In the genomic region with DNA sequence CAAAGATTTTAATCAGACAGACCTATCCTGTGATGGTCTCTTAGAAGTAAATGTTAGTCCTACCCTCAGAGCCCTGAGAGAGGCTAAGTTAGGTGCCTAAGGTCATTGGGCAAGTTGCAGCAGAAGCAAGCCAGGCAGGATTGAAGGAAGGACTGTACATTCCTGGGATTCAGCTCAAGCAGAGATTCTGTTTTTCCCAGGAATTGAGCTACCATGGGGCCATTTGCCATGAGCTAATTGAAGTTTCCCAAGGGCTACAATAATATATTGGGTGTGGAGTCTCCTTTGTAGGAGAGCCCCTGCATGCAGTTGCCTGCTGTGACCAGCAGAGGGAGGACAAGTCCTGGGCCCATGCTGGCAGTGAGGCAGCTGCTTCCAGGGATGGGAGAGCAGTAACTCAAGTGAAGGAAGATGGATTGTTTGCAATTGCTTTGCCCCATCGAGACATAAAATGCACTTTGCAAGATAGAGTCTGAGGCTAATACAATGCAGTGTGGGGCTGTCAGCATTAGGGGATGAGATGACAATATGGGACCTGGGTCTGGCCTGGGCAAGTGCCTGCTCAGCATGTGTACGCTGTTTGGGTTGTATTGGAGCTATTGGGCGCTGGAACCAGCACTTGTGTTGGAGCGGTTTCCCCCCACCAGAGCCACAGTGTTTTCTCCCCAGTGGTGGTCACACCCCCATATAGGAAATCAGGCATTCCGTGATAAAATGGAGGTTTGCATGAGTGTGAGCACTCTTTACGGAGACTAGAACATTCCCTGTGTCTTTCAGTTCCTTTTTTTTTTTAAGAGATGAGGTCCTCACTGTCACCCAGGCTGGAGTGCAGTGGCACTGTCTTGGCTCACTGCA, we compare ENCODE assay signal across 8 cellular contexts. TPM values are rescaled to one million over a fixed set of nuclear protein-coding genes. Genes with fewer than 3 reads are reported as not detected.
DNase-seq lines count a peak whose midpoint lies in the region; FAIRE-seq and TF ChIP-seq lines count a peak whose summit lies in the region.

No MANE protein-coding gene starts in this region.

- POLR2A ChIA-PET in AG04450 (lab: Yijun Ruan, JAX): interaction anchor here (0.5 kb wide), 2 partner anchors 42 to 192 kb away, joined by 3 read pairs; no protein-coding TSS in a partner anchor

- H3K27me3 ChIP-seq in AG04450 (ENCODE audit: control insufficient read depth, insufficient read depth, low read length): no peaks in the 10 kb centered on the region
- H3K27me3 ChIP-seq in thyroid gland: no peaks in the 10 kb centered on the region

- DNase-seq in AG04450 (ENCODE audit: low read depth, low spot score) (peak; percentile 41), GM18507 (ENCODE audit: extremely low spot score, insufficient read length, low read depth) (peak; percentile 74), LNCaP clone FGC (ENCODE audit: low read depth) (peak; percentile 21), SHP77 (lab: John Stamatoyannopoulos, UW) (peak; percentile 54 to 56), foreskin melanocyte (peak; percentile 55), osteocyte (ENCODE audit: extremely low spot score, unreplicated experiment) (peak; percentile 91), thyroid gland (peak; percentile 71 to 75)
- DNase-seq in activated T-helper 9 cell treated with anti-CD3 and anti-CD28 coated beads, Interleukin-2, amount 50 U/mL, for 16 hours (ENCODE audit: low read depth): peak; percentile 54

- TF ChIP-seq CTCF in AG04450 (IDR thresholded peaks at IDR 0.05; ENCODE audit: low read depth, low read length) (peak; percentile 99), LNCaP clone FGC (IDR thresholded peaks at IDR 0.05; ENCODE audit: control insufficient read depth, extremely low read depth, insufficient read depth) (peak; percentile 99), osteocyte (IDR thresholded peaks at IDR 0.05) (peak; percentile 97), thyroid gland (IDR thresholded peaks at IDR 0.05) (peak; percentile 89 to 99 (median 96))

- peaks cover 2% of the 10 kb centered on the region for H3K4me1 Mint-ChIP-seq in osteocyte (ENCODE audit: unreplicated experiment)

- intact Hi-C loops in thyroid gland (cut with DNase I): loop anchor here (5.0 to 10.0 kb wide), 2 partner anchors 102 to 265 kb away; no protein-coding TSS in a partner anchor

- H3K9me3 Mint-ChIP-seq in osteocyte (ENCODE audit: unreplicated experiment): no peaks in the 10 kb centered on the region

- no peak overlapping the region for H3K4me3 Mint-ChIP-seq in osteocyte (ENCODE audit: unreplicated experiment)

- peaks cover 8% of the 10 kb centered on the region for H3K36me3 Mint-ChIP-seq in osteocyte (ENCODE audit: unreplicated experiment)

- H3K36me3 ChIP-seq in thyroid gland: no peaks in the 10 kb centered on the region

- H3K27ac ChIP-seq in AG04450 (ENCODE audit: low read depth, low read length) (no peak overlapping the region), thyroid gland (no peak overlapping the region)

- no peak for TF ChIP-seq POLR2A in thyroid gland (IDR thresholded peaks at IDR 0.05)

- no peak overlapping the region for H3K27ac Mint-ChIP-seq in osteocyte (ENCODE audit: unreplicated experiment)

- no peaks in the 10 kb centered on the region for H3K4me1 ChIP-seq in thyroid gland

- no peaks in the 10 kb centered on the region for H3K27me3 Mint-ChIP-seq in osteocyte (ENCODE audit: unreplicated experiment)

- H3K4me3 ChIP-seq in AG04450 (ENCODE audit: low read depth, low read length) (no peak overlapping the region), LNCaP clone FGC (ENCODE audit: low read depth, low read length) (no peak overlapping the region), thyroid gland (replicated peaks in 1 of 3) (no peak overlapping the region)

- CTCF ChIA-PET in AG04450 (lab: Charles Lee): interaction anchor here (0.5 to 3.7 kb wide), 36 partner anchors 8 to 510 kb away, joined by 3 to 82 read pairs (median 4); partner anchors contain the start of genes C20orf203 and SUN5

- H3K9me3 ChIP-seq in AG04450 (ENCODE audit: control insufficient read depth, insufficient read depth, low read length) (no peaks in the 10 kb centered on the region), thyroid gland (no peaks in the 10 kb centered on the region)

- 76 to 77% methylated on average over 6 of the region's 6 CpGs for WGBS in thyroid gland, 2 donors

- peak; percentile 77 for FAIRE-seq in GM18507 (lab: Jason Lieb, UNC)

RNA-seq across cellular contexts. Expression of gene DNMT3B, which starts 27.9 kb away (rescaled TPM):
- 1.8 and 1.9 TPM in 2 replicates for polyA plus RNA-seq in AG04450 (2011; rRNA removed)
- 2.5 and 2.9 TPM in 2 replicates for polyA minus RNA-seq in AG04450 (2011; rRNA and poly(A)+ RNA removed)
- total RNA-seq in osteocyte (2.9 TPM in 2 replicates), thyroid gland (1 to 10 TPM; 2.2 to 2.7 (median 2.3) TPM)

RNA-seq across cellular contexts. Expression of gene MAPRE1, which starts 29.6 kb away (rescaled TPM):
- polyA plus RNA-seq in AG04450 (2011; rRNA removed): 112 and 128 TPM in 2 replicates
- 75.8 and 83.0 TPM in 2 replicates for polyA minus RNA-seq in AG04450 (2011; rRNA and poly(A)+ RNA removed)
- 92.8 and 94.8 TPM in 2 replicates for total RNA-seq in osteocyte
- total RNA-seq in thyroid gland: 100 to 1,000 TPM in 3 of 4 donors, 10 to 100 TPM in 1; 98.9 to 143 (median 110) TPM

RNA-seq across cellular contexts. Expression of gene COMMD7, which starts 46.9 kb away (rescaled TPM):
- polyA plus RNA-seq in AG04450 (2011; rRNA removed): 84.8 and 88.1 TPM in 2 replicates
- polyA minus RNA-seq in AG04450 (2011; rRNA and poly(A)+ RNA removed): 24.8 and 29.1 TPM in 2 replicates
- 48.1 and 58.1 TPM in 2 replicates for total RNA-seq in osteocyte
- 10 to 100 TPM; 30.2 to 55.8 (median 42.6) TPM for total RNA-seq in thyroid gland

Comparison
In these comparisons a context has a peak if more than half of its experiments do, and no peak if none do; other contexts are left out.
1. DNase-seq: peak in every context shown above with its lines; median percentile 91 in osteocyte; 74 in GM18507; 73 in thyroid gland; 55 in SHP77; 55 in foreskin melanocyte; 54 in activated T-helper 9 cell treated with anti-CD3 and anti-CD28 coated beads, Interleukin-2, amount 50 U/mL, for 16 hours; 41 in AG04450; 21 in LNCaP clone FGC.